Comparison of ENCODE assay signal across 8 cellular contexts in genomic region chr12:58425481-58426392, GRCh38.
DNase-seq lines count a peak whose midpoint lies in the region; ATAC-seq, FAIRE-seq and TF ChIP-seq lines count a peak whose summit lies in the region.

No MANE protein-coding gene starts in this region.

- no peaks in the 10 kb centered on the region for H3K27me3 ChIP-seq in MM.1S (replicated peaks; ENCODE audit: insufficient read depth, low read length)
- H3K27me3 ChIP-seq in lower lobe of right lung (ENCODE audit: low read depth) = no peaks in the 10 kb centered on the region
- H3K27me3 ChIP-seq in small intestine (ENCODE audit: control insufficient read depth in 2 of 2, insufficient read depth in 2 of 2, low read length in 2 of 2) = no peaks in the 10 kb centered on the region

- H2AFZ ChIP-seq in MM.1S (ENCODE audit: low read length) = peak overlapping the region; percentile 63

- WGBS in A549 (ENCODE audit: missing lambda C conversion rate) = 5% methylated on average over 6 of the region's 6 CpGs
- 25 to 39% (median 32%) methylated on average over 6 of the region's 6 CpGs for WGBS in small intestine, 3 donors

- TF ChIP-seq CTCF in A549 (IDR thresholded peaks at IDR 0.05) = no peak
- TF ChIP-seq CTCF in MM.1S (IDR thresholded peaks at IDR 0.05; ENCODE audit: low read length) = no peak
- TF ChIP-seq CTCF in lower lobe of right lung (IDR thresholded peaks at IDR 0.05) = no peak

- H3K4me2 ChIP-seq in A549 (peak overlapping the region; percentile 82), MM.1S (ENCODE audit: low read depth, low read length) (peak overlapping the region; percentile 73)

- H3K4me3 ChIP-seq in A549 (no peak overlapping the region; the same call in 2 of the 3 replicates), MM.1S (ENCODE audit: low read length) (peak overlapping the region; percentile 48), lower lobe of right lung (no peak overlapping the region), small intestine (ENCODE audit: low read depth in 1 of 2, low read length in 2 of 2) (no peak overlapping the region)

- H3K36me3 ChIP-seq in MM.1S (replicated peaks; ENCODE audit: insufficient read depth, low read length) = no peaks in the 10 kb centered on the region
- no peaks in the 10 kb centered on the region for H3K36me3 ChIP-seq in lower lobe of right lung
- no peaks in the 10 kb centered on the region for H3K36me3 ChIP-seq in small intestine (ENCODE audit: control insufficient read depth in 2 of 2, insufficient read depth in 2 of 2, low read length in 2 of 2)

- peaks cover 29% of the 10 kb centered on the region for H3K4me1 ChIP-seq in A549
- peaks cover 31% of the 10 kb centered on the region for H3K4me1 ChIP-seq in MM.1S (ENCODE audit: low read length)
- H3K4me1 ChIP-seq in lower lobe of right lung = peaks cover 15% of the 10 kb centered on the region
- H3K4me1 ChIP-seq in small intestine (ENCODE audit: control insufficient read depth in 2 of 2, insufficient read depth in 1 of 2, low read depth in 1 of 2, low read length in 1 of 2) = peaks cover 0 to 3% of the 10 kb centered on the region in 2 donors

- H3K27ac ChIP-seq in A549 (peak overlapping the region; percentile 90 to 95), MM.1S (ENCODE audit: low read length) (peak overlapping the region; percentile 96), lower lobe of right lung (no peak overlapping the region), small intestine (ENCODE audit: low read depth in 1 of 2, low read length in 1 of 2) (peak overlapping the region in 1 of 2 donors; percentile 93)

- peak; percentile 28 to 51; a peak in 4 of 5 replicates for TF ChIP-seq RAD21 in A549 (conservative IDR thresholded peaks at IDR 0.05 in 1 of 2, IDR thresholded peaks at IDR 0.05 in 1 of 2)

- peak; percentile 97 to 99 for ATAC-seq in A549
- ATAC-seq in HG02588 (IDR thresholded peaks at IDR 0.05; ENCODE audit: unreplicated experiment) = peak; percentile 89
- ATAC-seq in lower lobe of right lung = peak; percentile 42 to 43

- peak; percentile 99 for FAIRE-seq in A549 (lab: Jason Lieb, UNC)
- peak; percentile 94 for FAIRE-seq in GM12892 (lab: Jason Lieb, UNC)
- no peak for FAIRE-seq in small intestine (lab: Jason Lieb, UNC)

- no peaks in the 10 kb centered on the region for H3K9me2 ChIP-seq in MM.1S (replicated peaks; ENCODE audit: insufficient read depth, low read length)

- TF ChIP-seq POLR2A in A549 (IDR thresholded peaks at IDR 0.05; ENCODE audit: low read length) (no peak), GM12892 (IDR thresholded peaks at IDR 0.05; ENCODE audit: low read depth, low read length) (no peak)

- no peaks in the 10 kb centered on the region for H4K20me1 ChIP-seq in MM.1S (ENCODE audit: insufficient read depth, low read length)

- H3K9me3 ChIP-seq in A549 = peaks cover 29% of the 10 kb centered on the region
- H3K9me3 ChIP-seq in MM.1S (replicated peaks; ENCODE audit: insufficient read depth, low read length) = no peaks in the 10 kb centered on the region
- H3K9me3 ChIP-seq in lower lobe of right lung = no peaks in the 10 kb centered on the region
- no peaks in the 10 kb centered on the region for H3K9me3 ChIP-seq in small intestine (ENCODE audit: control insufficient read depth, low read depth)

- peaks cover 25% of the 10 kb centered on the region for H3F3A ChIP-seq in MM.1S (ENCODE audit: insufficient read depth, low read length)

- CTCF ChIA-PET in A549 (lab: Yijun Ruan, JAX) = interaction anchor here (0.7 to 1.9 kb wide), 5 partner anchors 11 to 114 kb away, joined by 3 to 4 read pairs (median 3); no protein-coding TSS in a partner anchor

- intact Hi-C loops in lower lobe of right lung (cut with DNase I) = no loop called here

- POLR2A ChIA-PET in A549 (lab: Yijun Ruan, JAX) = interaction anchor here (0.8 to 1.6 kb wide), 9 partner anchors 9 to 561 kb away, joined by 3 to 5 read pairs (median 3); no protein-coding TSS in a partner anchor

- TF ChIP-seq EP300 in A549 (IDR thresholded peaks at IDR 0.05) = peak; percentile 79 to 82; a peak in 3 of 5 replicates

- peak overlapping the region; percentile 56 for H3K9ac ChIP-seq in MM.1S (ENCODE audit: low read length)

- DNase-seq in A549 (ENCODE audit: low read depth in 1 of 2, low spot score in 1 of 2) = peak; percentile 76 to 95
- no peak for DNase-seq in GM12892 (ENCODE audit: insufficient read length)
- peak; percentile 87 for DNase-seq in MM.1S
- DNase-seq in brain pericyte (ENCODE audit: low read depth, low spot score) = peak; percentile 74
- DNase-seq in lower lobe of right lung = no peak
- DNase-seq in small intestine = no peak
- DNase-seq in germinal center (ENCODE audit: low spot score) = no peak

- H3K79me2 ChIP-seq in MM.1S (ENCODE audit: low read length) = no peaks in the 10 kb centered on the region

TF ChIP-seq in A549, 52 proteins besides CTCF, POLR2A, EP300 and RAD21 (continues in another document):
- TF ChIP-seq RFX5 (IDR thresholded peaks at IDR 0.05) (0 out of 2 replicates have a peak, but pooled peaks have one; percentile 9), ZNF302 (CRISPR knock-in tag; IDR thresholded peaks at IDR 0.05) (no peak), MAZ (IDR thresholded peaks at IDR 0.05; ENCODE audit: borderline replicate concordance, low read depth, low read length) (no peak), RARB (CRISPR knock-in tag; IDR thresholded peaks at IDR 0.05) (no peak), MAFK (IDR thresholded peaks at IDR 0.05; ENCODE audit: partially characterized antibody) (peak; percentile 4), USF2 (IDR thresholded peaks at IDR 0.05) (peak; percentile 59; the same call in 1 of the 2 replicates), FOXS1 (CRISPR knock-in tag; IDR thresholded peaks at IDR 0.05) (no peak; the same call in 1 of the 2 replicates), ZFP36 (IDR thresholded peaks at IDR 0.05; ENCODE audit: borderline replicate concordance, partially characterized antibody) (no peak), PHF8 (IDR thresholded peaks at IDR 0.05; ENCODE audit: borderline replicate concordance, low read depth) (no peak), FOSL2 (IDR thresholded peaks at IDR 0.05) (peak; percentile 97), FOSL2 (CRISPR knock-in tag; IDR thresholded peaks at IDR 0.05) (peak; percentile 98), ELK1 (IDR thresholded peaks at IDR 0.05; ENCODE audit: low read depth, low read length) (no peak), GATA3 (IDR thresholded peaks at IDR 0.05; ENCODE audit: borderline replicate concordance) (peak; percentile 97), ZSCAN20 (CRISPR knock-in tag; IDR thresholded peaks at IDR 0.05) (no peak), JUNB (IDR thresholded peaks at IDR 0.05) (peak; percentile 99), SREBF2 (IDR thresholded peaks at IDR 0.05) (no peak), MYC (IDR thresholded peaks at IDR 0.05; ENCODE audit: borderline replicate concordance, low read length) (peak; percentile 44; the same call in 1 of the 2 replicates), EHF (CRISPR knock-in tag; IDR thresholded peaks at IDR 0.05) (no peak), HDAC2 (IDR thresholded peaks at IDR 0.05) (no peak), ATOH8 (CRISPR knock-in tag; IDR thresholded peaks at IDR 0.05; ENCODE audit: low read depth) (no peak), REST (IDR thresholded peaks at IDR 0.05) (no peak)

Comparison
In these comparisons a context has a peak if more than half of its experiments do, and no peak if none do; other contexts are left out.
1. ATAC-seq: peak in every context shown above with its lines; median percentile 98 in A549; 89 in HG02588; 42 in lower lobe of right lung.
2. DNase-seq: peak in A549 (2 of 2), MM.1S (single experiment) and brain pericyte (single experiment); none in GM12892 (single experiment), lower lobe of right lung (single experiment), small intestine (single experiment) and germinal center (single experiment).